19 cellular contexts compared by ENCODE assay signal in the genomic region with DNA sequence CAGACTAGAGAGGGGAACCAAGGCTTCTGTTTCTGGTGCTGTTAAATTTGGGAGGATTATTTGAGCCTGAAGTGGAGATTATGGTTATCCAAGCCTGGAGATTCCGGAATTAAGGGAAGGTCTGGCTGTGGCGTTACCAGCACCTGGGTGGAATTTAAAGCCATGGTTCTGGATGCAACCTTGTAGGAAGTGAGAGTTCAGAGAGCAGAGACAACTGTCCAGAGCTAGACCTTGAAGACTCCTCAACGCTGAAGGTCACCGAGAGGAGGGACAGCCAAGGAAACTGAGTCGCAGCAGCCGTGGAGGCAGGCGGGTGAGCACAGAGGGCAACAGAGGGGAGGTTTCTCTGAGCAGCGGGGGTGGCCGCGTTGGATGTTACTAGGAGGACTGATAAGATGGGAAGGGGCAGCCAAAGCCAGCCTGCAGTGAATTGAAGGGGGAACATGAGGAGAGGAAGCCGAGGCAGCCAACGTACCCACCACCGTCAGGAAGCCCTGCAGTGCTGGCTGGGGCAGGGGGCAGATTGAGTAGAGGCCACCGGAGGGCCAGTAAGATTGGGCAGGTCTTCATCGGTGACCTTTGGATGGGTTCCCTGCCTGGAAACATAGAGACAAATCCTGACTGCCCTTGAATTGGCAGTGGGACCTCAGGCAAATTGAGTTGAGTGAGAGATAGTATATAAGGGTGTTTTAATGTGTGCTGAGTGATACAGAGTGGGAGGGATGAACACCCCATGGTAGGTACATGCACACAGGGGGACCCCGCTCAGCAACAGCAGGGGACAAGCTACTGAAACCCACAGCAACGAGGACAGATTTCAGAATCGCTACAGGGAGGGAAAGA.
DNase-seq lines count a peak whose midpoint lies in the region; ATAC-seq, FAIRE-seq and TF ChIP-seq lines count a peak whose summit lies in the region.
"Had no signal": no experiment of that assay in that cellular context is flagged by ENCODE, and none has a peak within 500 bp of the region (broad histone marks: within the 10 kb centered on the region; RNA-seq: fewer than 3 reads in every experiment).

No MANE protein-coding gene starts in this region.

- intact Hi-C loops in testis (cut with DNase I; ENCODE audit: low total_unique reads) (no loop called here), A673 (cut with micrococcal nuclease; ENCODE audit: unreplicated experiment) (no loop called here)

- H3K4me3 ChIP-seq in SK-N-MC: peak overlapping the region; percentile 38; the same call in 1 of the 2 replicates
- H3K4me3 ChIP-seq in testis: no peak overlapping the region
- H3K4me3 ChIP-seq in A673 (ENCODE audit: low read depth, low read length, poor library complexity, severe bottlenecking): no peak overlapping the region
- H3K4me3 ChIP-seq: adrenal gland, cardiac muscle cell, gastrocnemius medialis, left lung, ovary, uterus had no signal

- ATAC-seq in left lobe of liver (peak; percentile 23), GM18519 (IDR thresholded peaks at IDR 0.05; ENCODE audit: low FRiP score, unreplicated experiment) (no peak)
- ATAC-seq: gastrocnemius medialis, left lung had no signal

- WGBS in testis, 2 donors: 65 to 71% methylated on average over 18 of the region's 18 CpGs

- no peak for DNase-seq in GM19239 (ENCODE audit: insufficient read length, low spot score)
- no peak for DNase-seq in SK-N-MC (ENCODE audit: low read depth, low spot score)
- DNase-seq in left lobe of liver (ENCODE audit: low spot score): no peak
- DNase-seq in testis: peak; percentile 50
- no peak for DNase-seq in HCEC 1CT
- no peak for DNase-seq in A673 (ENCODE audit: low spot score)
- DNase-seq: adrenal gland; Calu3; erythroblast; gastrocnemius medialis; NCI-H187 treated with DMSO at 0.1 percent for 48 hours; NCI-H446; stimulated activated CD4-positive, alpha-beta T cell treated with anti-CD3 and anti-CD28 coated beads, Interleukin-1b, Interleukin-23, amount 100 ng/mL, for 48 hours; uterus; WERI-Rb-1 had no signal

- no peaks in the 10 kb centered on the region for H3K27me3 ChIP-seq in testis
- no peaks in the 10 kb centered on the region for H3K27me3 ChIP-seq in A673 (replicated peaks; ENCODE audit: insufficient read depth, low read depth, low read length, poor library complexity)
- H3K27me3 ChIP-seq: adrenal gland, cardiac muscle cell, gastrocnemius medialis, left lung, ovary, uterus had no signal

- H3K4me1 ChIP-seq in testis (peaks cover 49% of the 10 kb centered on the region), A673 (ENCODE audit: insufficient read depth, low read length, poor library complexity, severe bottlenecking) (peaks cover 21% of the 10 kb centered on the region)

- TF ChIP-seq CTCF in testis (IDR thresholded peaks at IDR 0.05) (no peak), A673 (conservative IDR thresholded peaks at IDR 0.05; ENCODE audit: low read depth, low read length) (no peak)

- CTCF ChIA-PET in A673 (lab: Charles Lee): no interaction called here

- H3K9me3 ChIP-seq in SK-N-MC (ENCODE audit: low read depth, low read length) (no peaks in the 10 kb centered on the region), testis (no peaks in the 10 kb centered on the region), A673 (ENCODE audit: low read depth, low read length, poor library complexity, severe bottlenecking) (no peaks in the 10 kb centered on the region)
- H3K9me3 ChIP-seq: adrenal gland, gastrocnemius medialis, left lung, ovary, uterus had no signal

- H3K36me3 ChIP-seq in SK-N-MC (ENCODE audit: insufficient read depth, low read length) (no peaks in the 10 kb centered on the region), testis (ENCODE audit: low read depth, missing control alignments) (no peaks in the 10 kb centered on the region), A673 (ENCODE audit: insufficient read depth, low read length, poor library complexity, severe bottlenecking) (no peaks in the 10 kb centered on the region)
- H3K36me3 ChIP-seq: adrenal gland, cardiac muscle cell, gastrocnemius medialis, left lung, ovary, uterus, WERI-Rb-1 had no signal

- H3K27ac ChIP-seq in SK-N-MC (no peak overlapping the region), testis (no peak overlapping the region), A673 (ENCODE audit: low read depth, low read length, poor library complexity, severe bottlenecking) (no peak overlapping the region)
- H3K27ac ChIP-seq: adrenal gland, cardiac muscle cell, gastrocnemius medialis, left lung, ovary, uterus, WERI-Rb-1 had no signal

- no TSS peak for BruUV-seq in A673 (replicated peaks; lab: Mats Ljungman, UMichigan)

- POLR2A ChIA-PET in A673 (lab: Charles Lee; ENCODE audit: low non-redundant PET): no interaction called here

- FAIRE-seq in GM19239 (lab: Jason Lieb, UNC): peak; percentile 28

- no peak overlapping the region for H3K9ac ChIP-seq in SK-N-MC (ENCODE audit: insufficient read length)

- no peak for TF ChIP-seq POLR2A in testis (IDR thresholded peaks at IDR 0.05)
